1 cellular context compared by ENCODE assay signal in the genomic region with DNA sequence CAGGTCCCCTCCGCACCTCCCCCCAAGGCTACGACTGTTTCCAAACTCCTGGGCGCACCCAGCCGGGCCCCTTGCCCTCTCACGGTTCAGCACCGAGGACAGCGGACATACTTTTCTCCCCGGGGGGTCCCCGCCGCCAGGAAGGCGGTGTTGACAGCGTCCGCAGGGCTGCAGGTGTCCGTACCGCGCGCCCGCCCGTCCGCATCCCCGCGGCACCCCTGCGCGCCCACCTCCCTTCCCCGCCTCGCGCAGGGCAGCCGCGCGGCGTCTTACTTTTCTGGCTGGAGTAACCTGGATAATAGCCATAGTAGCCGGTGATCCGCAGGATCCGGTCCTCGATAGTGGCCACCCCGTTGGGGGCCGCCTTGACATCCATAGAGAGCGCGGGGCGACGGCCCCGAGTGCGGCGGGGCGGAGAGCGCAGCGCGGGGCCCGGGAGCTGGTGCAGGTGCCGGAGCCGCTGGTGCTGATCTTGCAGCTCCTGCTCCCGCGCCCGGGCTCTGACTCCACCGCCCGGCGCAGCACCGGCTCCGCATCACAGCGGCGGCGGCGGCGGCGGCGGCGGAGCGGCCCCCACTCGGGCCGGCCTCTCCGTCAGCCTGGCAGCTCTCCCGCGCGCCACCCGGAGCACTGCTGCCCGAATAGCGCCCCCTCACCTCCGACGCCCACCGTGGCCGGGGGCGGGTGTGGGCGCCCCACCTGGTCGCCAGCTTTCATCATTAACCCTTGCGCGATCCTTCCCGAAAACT.
TF ChIP-seq lines count a peak whose summit lies in the region.

A gene (minus strand): TSS at position 643 of the 749 bp plus-strand sequence.

TF ChIP-seq in WTC11, 78 proteins besides CTCF, POLR2A, EP300 and RAD21 (continued from another document and continues in another):
- TF ChIP-seq, protein P1, sequence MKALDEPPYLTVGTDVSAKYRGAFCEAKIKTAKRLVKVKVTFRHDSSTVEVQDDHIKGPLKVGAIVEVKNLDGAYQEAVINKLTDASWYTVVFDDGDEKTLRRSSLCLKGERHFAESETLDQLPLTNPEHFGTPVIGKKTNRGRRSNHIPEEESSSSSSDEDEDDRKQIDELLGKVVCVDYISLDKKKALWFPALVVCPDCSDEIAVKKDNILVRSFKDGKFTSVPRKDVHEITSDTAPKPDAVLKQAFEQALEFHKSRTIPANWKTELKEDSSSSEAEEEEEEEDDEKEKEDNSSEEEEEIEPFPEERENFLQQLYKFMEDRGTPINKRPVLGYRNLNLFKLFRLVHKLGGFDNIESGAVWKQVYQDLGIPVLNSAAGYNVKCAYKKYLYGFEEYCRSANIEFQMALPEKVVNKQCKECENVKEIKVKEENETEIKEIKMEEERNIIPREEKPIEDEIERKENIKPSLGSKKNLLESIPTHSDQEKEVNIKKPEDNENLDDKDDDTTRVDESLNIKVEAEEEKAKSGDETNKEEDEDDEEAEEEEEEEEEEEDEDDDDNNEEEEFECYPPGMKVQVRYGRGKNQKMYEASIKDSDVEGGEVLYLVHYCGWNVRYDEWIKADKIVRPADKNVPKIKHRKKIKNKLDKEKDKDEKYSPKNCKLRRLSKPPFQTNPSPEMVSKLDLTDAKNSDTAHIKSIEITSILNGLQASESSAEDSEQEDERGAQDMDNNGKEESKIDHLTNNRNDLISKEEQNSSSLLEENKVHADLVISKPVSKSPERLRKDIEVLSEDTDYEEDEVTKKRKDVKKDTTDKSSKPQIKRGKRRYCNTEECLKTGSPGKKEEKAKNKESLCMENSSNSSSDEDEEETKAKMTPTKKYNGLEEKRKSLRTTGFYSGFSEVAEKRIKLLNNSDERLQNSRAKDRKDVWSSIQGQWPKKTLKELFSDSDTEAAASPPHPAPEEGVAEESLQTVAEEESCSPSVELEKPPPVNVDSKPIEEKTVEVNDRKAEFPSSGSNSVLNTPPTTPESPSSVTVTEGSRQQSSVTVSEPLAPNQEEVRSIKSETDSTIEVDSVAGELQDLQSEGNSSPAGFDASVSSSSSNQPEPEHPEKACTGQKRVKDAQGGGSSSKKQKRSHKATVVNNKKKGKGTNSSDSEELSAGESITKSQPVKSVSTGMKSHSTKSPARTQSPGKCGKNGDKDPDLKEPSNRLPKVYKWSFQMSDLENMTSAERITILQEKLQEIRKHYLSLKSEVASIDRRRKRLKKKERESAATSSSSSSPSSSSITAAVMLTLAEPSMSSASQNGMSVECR (CRISPR knock-in tag; IDR thresholded peaks at IDR 0.05; ENCODE audit: borderline replicate concordance): peak; percentile 97
- TF ChIP-seq, protein P2, sequence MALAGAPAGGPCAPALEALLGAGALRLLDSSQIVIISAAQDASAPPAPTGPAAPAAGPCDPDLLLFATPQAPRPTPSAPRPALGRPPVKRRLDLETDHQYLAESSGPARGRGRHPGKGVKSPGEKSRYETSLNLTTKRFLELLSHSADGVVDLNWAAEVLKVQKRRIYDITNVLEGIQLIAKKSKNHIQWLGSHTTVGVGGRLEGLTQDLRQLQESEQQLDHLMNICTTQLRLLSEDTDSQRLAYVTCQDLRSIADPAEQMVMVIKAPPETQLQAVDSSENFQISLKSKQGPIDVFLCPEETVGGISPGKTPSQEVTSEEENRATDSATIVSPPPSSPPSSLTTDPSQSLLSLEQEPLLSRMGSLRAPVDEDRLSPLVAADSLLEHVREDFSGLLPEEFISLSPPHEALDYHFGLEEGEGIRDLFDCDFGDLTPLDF (CRISPR knock-in tag; IDR thresholded peaks at IDR 0.05): peak; percentile 61; the same call in 1 of the 2 replicates
- no peak for TF ChIP-seq HMGA2 (CRISPR knock-in tag; IDR thresholded peaks at IDR 0.05)
- TF ChIP-seq RORB (CRISPR knock-in tag; IDR thresholded peaks at IDR 0.05): no peak
- peak; percentile 84; the same call in 1 of the 2 replicates for TF ChIP-seq FOXP1 (CRISPR knock-in tag; IDR thresholded peaks at IDR 0.05; ENCODE audit: borderline replicate concordance)
- peak; percentile 84 for TF ChIP-seq ZNF423 (CRISPR knock-in tag; IDR thresholded peaks at IDR 0.05)
- TF ChIP-seq, protein P3, sequence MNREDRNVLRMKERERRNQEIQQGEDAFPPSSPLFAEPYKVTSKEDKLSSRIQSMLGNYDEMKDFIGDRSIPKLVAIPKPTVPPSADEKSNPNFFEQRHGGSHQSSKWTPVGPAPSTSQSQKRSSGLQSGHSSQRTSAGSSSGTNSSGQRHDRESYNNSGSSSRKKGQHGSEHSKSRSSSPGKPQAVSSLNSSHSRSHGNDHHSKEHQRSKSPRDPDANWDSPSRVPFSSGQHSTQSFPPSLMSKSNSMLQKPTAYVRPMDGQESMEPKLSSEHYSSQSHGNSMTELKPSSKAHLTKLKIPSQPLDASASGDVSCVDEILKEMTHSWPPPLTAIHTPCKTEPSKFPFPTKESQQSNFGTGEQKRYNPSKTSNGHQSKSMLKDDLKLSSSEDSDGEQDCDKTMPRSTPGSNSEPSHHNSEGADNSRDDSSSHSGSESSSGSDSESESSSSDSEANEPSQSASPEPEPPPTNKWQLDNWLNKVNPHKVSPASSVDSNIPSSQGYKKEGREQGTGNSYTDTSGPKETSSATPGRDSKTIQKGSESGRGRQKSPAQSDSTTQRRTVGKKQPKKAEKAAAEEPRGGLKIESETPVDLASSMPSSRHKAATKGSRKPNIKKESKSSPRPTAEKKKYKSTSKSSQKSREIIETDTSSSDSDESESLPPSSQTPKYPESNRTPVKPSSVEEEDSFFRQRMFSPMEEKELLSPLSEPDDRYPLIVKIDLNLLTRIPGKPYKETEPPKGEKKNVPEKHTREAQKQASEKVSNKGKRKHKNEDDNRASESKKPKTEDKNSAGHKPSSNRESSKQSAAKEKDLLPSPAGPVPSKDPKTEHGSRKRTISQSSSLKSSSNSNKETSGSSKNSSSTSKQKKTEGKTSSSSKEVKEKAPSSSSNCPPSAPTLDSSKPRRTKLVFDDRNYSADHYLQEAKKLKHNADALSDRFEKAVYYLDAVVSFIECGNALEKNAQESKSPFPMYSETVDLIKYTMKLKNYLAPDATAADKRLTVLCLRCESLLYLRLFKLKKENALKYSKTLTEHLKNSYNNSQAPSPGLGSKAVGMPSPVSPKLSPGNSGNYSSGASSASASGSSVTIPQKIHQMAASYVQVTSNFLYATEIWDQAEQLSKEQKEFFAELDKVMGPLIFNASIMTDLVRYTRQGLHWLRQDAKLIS (CRISPR knock-in tag; IDR thresholded peaks at IDR 0.05; ENCODE audit: borderline replicate concordance): no peak
- TF ChIP-seq, protein P4, sequence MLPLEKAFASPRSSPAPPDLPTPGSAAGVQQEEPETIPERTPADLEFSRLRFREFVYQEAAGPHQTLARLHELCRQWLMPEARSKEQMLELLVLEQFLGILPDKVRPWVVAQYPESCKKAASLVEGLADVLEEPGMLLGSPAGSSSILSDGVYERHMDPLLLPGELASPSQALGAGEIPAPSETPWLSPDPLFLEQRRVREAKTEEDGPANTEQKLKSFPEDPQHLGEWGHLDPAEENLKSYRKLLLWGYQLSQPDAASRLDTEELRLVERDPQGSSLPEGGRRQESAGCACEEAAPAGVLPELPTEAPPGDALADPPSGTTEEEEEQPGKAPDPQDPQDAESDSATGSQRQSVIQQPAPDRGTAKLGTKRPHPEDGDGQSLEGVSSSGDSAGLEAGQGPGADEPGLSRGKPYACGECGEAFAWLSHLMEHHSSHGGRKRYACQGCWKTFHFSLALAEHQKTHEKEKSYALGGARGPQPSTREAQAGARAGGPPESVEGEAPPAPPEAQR (CRISPR knock-in tag; IDR thresholded peaks at IDR 0.05): no peak
- no peak for TF ChIP-seq EMX1 (CRISPR knock-in tag; IDR thresholded peaks at IDR 0.05)
- no peak for TF ChIP-seq GABPB1 (CRISPR knock-in tag; IDR thresholded peaks at IDR 0.05)
- peak; percentile 83; the same call in 1 of the 2 replicates for TF ChIP-seq TEAD4 (CRISPR knock-in tag; IDR thresholded peaks at IDR 0.05)
- TF ChIP-seq ZNF671 (CRISPR knock-in tag; IDR thresholded peaks at IDR 0.05): no peak
- 0 out of 2 replicates have a peak, but pooled peaks have one; percentile 67 for TF ChIP-seq NFE2L1 (CRISPR knock-in tag; IDR thresholded peaks at IDR 0.05)
- TF ChIP-seq SMAD4 (CRISPR knock-in tag; IDR thresholded peaks at IDR 0.05): peak; percentile 72; the same call in 1 of the 2 replicates
- TF ChIP-seq ETV6 (CRISPR knock-in tag; IDR thresholded peaks at IDR 0.05): peak; percentile 79; the same call in 1 of the 2 replicates
- TF ChIP-seq, protein P5, sequence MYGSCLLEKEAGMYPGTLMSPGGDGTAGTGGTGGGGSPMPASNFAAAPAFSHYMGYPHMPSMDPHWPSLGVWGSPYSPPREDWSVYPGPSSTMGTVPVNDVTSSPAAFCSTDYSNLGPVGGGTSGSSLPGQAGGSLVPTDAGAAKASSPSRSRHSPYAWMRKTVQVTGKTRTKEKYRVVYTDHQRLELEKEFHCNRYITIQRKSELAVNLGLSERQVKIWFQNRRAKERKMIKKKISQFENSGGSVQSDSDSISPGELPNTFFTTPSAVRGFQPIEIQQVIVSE (CRISPR knock-in tag; IDR thresholded peaks at IDR 0.05; ENCODE audit: borderline replicate concordance): no peak
- TF ChIP-seq CREM (CRISPR knock-in tag; IDR thresholded peaks at IDR 0.05): peak; percentile 67; the same call in 1 of the 2 replicates
- TF ChIP-seq KAT7 (CRISPR knock-in tag; IDR thresholded peaks at IDR 0.05; ENCODE audit: borderline replicate concordance): 0 out of 2 replicates have a peak, but pooled peaks have one; percentile 57
- peak; percentile 80; the same call in 1 of the 2 replicates for TF ChIP-seq ZNF232 (CRISPR knock-in tag; IDR thresholded peaks at IDR 0.05)
- TF ChIP-seq, protein P6, sequence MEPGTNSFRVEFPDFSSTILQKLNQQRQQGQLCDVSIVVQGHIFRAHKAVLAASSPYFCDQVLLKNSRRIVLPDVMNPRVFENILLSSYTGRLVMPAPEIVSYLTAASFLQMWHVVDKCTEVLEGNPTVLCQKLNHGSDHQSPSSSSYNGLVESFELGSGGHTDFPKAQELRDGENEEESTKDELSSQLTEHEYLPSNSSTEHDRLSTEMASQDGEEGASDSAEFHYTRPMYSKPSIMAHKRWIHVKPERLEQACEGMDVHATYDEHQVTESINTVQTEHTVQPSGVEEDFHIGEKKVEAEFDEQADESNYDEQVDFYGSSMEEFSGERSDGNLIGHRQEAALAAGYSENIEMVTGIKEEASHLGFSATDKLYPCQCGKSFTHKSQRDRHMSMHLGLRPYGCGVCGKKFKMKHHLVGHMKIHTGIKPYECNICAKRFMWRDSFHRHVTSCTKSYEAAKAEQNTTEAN (CRISPR knock-in tag; IDR thresholded peaks at IDR 0.05): peak; percentile 75; the same call in 1 of the 2 replicates
- TF ChIP-seq MYBL2 (CRISPR knock-in tag; IDR thresholded peaks at IDR 0.05): 0 out of 2 replicates have a peak, but pooled peaks have one; percentile 42
- TF ChIP-seq, protein P7, sequence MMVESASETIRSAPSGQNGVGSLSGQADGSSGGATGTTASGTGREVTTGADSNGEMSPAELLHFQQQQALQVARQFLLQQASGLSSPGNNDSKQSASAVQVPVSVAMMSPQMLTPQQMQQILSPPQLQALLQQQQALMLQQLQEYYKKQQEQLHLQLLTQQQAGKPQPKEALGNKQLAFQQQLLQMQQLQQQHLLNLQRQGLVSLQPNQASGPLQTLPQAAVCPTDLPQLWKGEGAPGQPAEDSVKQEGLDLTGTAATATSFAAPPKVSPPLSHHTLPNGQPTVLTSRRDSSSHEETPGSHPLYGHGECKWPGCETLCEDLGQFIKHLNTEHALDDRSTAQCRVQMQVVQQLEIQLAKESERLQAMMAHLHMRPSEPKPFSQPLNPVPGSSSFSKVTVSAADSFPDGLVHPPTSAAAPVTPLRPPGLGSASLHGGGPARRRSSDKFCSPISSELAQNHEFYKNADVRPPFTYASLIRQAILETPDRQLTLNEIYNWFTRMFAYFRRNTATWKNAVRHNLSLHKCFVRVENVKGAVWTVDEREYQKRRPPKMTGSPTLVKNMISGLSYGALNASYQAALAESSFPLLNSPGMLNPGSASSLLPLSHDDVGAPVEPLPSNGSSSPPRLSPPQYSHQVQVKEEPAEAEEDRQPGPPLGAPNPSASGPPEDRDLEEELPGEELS (CRISPR knock-in tag; IDR thresholded peaks at IDR 0.05): peak; percentile 67; the same call in 1 of the 2 replicates
- TF ChIP-seq ZBTB21 (CRISPR knock-in tag; IDR thresholded peaks at IDR 0.05; ENCODE audit: borderline replicate concordance): no peak
- TF ChIP-seq, protein P8, sequence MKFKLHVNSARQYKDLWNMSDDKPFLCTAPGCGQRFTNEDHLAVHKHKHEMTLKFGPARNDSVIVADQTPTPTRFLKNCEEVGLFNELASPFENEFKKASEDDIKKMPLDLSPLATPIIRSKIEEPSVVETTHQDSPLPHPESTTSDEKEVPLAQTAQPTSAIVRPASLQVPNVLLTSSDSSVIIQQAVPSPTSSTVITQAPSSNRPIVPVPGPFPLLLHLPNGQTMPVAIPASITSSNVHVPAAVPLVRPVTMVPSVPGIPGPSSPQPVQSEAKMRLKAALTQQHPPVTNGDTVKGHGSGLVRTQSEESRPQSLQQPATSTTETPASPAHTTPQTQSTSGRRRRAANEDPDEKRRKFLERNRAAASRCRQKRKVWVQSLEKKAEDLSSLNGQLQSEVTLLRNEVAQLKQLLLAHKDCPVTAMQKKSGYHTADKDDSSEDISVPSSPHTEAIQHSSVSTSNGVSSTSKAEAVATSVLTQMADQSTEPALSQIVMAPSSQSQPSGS (CRISPR knock-in tag; IDR thresholded peaks at IDR 0.05; ENCODE audit: borderline replicate concordance, low read depth): peak; percentile 37; the same call in 1 of the 2 replicates
- TF ChIP-seq FOXK1 (CRISPR knock-in tag; IDR thresholded peaks at IDR 0.05): peak; percentile 92
- TF ChIP-seq, protein P9, sequence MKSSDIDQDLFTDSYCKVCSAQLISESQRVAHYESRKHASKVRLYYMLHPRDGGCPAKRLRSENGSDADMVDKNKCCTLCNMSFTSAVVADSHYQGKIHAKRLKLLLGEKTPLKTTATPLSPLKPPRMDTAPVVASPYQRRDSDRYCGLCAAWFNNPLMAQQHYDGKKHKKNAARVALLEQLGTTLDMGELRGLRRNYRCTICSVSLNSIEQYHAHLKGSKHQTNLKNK (CRISPR knock-in tag; IDR thresholded peaks at IDR 0.05): no peak
- TF ChIP-seq, protein P10, sequence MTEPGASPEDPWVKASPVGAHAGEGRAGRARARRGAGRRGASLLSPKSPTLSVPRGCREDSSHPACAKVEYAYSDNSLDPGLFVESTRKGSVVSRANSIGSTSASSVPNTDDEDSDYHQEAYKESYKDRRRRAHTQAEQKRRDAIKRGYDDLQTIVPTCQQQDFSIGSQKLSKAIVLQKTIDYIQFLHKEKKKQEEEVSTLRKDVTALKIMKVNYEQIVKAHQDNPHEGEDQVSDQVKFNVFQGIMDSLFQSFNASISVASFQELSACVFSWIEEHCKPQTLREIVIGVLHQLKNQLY (CRISPR knock-in tag; IDR thresholded peaks at IDR 0.05): no peak
- TF ChIP-seq, protein P11, sequence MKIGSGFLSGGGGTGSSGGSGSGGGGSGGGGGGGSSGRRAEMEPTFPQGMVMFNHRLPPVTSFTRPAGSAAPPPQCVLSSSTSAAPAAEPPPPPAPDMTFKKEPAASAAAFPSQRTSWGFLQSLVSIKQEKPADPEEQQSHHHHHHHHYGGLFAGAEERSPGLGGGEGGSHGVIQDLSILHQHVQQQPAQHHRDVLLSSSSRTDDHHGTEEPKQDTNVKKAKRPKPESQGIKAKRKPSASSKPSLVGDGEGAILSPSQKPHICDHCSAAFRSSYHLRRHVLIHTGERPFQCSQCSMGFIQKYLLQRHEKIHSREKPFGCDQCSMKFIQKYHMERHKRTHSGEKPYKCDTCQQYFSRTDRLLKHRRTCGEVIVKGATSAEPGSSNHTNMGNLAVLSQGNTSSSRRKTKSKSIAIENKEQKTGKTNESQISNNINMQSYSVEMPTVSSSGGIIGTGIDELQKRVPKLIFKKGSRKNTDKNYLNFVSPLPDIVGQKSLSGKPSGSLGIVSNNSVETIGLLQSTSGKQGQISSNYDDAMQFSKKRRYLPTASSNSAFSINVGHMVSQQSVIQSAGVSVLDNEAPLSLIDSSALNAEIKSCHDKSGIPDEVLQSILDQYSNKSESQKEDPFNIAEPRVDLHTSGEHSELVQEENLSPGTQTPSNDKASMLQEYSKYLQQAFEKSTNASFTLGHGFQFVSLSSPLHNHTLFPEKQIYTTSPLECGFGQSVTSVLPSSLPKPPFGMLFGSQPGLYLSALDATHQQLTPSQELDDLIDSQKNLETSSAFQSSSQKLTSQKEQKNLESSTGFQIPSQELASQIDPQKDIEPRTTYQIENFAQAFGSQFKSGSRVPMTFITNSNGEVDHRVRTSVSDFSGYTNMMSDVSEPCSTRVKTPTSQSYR (CRISPR knock-in tag; IDR thresholded peaks at IDR 0.05): peak; percentile 73; the same call in 1 of the 2 replicates
- TF ChIP-seq OVOL2 (CRISPR knock-in tag; IDR thresholded peaks at IDR 0.05; ENCODE audit: borderline replicate concordance): no peak
